ENCODE assay signal across 1 cellular context in genomic region chr17:2704031-2704889, GRCh38.
TF ChIP-seq lines count a peak whose summit lies in the region.

No MANE protein-coding gene starts in this region.

TF ChIP-seq in SK-N-SH treated with all-trans-retinoic acid at 6 μM for 48 hours, 23 proteins besides CTCF, POLR2A, EP300 and RAD21 (continued from another document):
- no peak for TF ChIP-seq PATZ1 (CRISPR knock-in tag; IDR thresholded peaks at IDR 0.05; ENCODE audit: borderline replicate concordance)
- TF ChIP-seq ZNF8 (CRISPR knock-in tag; IDR thresholded peaks at IDR 0.05) = no peak
- TF ChIP-seq, protein P1, sequence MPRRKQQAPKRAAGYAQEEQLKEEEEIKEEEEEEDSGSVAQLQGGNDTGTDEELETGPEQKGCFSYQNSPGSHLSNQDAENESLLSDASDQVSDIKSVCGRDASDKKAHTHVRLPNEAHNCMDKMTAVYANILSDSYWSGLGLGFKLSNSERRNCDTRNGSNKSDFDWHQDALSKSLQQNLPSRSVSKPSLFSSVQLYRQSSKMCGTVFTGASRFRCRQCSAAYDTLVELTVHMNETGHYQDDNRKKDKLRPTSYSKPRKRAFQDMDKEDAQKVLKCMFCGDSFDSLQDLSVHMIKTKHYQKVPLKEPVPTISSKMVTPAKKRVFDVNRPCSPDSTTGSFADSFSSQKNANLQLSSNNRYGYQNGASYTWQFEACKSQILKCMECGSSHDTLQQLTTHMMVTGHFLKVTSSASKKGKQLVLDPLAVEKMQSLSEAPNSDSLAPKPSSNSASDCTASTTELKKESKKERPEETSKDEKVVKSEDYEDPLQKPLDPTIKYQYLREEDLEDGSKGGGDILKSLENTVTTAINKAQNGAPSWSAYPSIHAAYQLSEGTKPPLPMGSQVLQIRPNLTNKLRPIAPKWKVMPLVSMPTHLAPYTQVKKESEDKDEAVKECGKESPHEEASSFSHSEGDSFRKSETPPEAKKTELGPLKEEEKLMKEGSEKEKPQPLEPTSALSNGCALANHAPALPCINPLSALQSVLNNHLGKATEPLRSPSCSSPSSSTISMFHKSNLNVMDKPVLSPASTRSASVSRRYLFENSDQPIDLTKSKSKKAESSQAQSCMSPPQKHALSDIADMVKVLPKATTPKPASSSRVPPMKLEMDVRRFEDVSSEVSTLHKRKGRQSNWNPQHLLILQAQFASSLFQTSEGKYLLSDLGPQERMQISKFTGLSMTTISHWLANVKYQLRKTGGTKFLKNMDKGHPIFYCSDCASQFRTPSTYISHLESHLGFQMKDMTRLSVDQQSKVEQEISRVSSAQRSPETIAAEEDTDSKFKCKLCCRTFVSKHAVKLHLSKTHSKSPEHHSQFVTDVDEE (CRISPR knock-in tag; IDR thresholded peaks at IDR 0.05) = no peak
- TF ChIP-seq TOX (CRISPR knock-in tag; IDR thresholded peaks at IDR 0.05; ENCODE audit: borderline replicate concordance) = no peak
- no peak for TF ChIP-seq ESRRG (CRISPR knock-in tag; IDR thresholded peaks at IDR 0.05)
- TF ChIP-seq PPARA (CRISPR knock-in tag; IDR thresholded peaks at IDR 0.05; ENCODE audit: borderline replicate concordance) = no peak
- TF ChIP-seq BACH2 (CRISPR knock-in tag; IDR thresholded peaks at IDR 0.05; ENCODE audit: borderline replicate concordance) = no peak
- TF ChIP-seq TCF4 (CRISPR knock-in tag; IDR thresholded peaks at IDR 0.05; ENCODE audit: borderline replicate concordance) = no peak
- TF ChIP-seq ZNF70 (CRISPR knock-in tag; IDR thresholded peaks at IDR 0.05) = no peak
- TF ChIP-seq GLIS3 (CRISPR knock-in tag; IDR thresholded peaks at IDR 0.05) = no peak
- TF ChIP-seq POU6F1 (CRISPR knock-in tag; IDR thresholded peaks at IDR 0.05; ENCODE audit: borderline replicate concordance, low read depth) = no peak
- TF ChIP-seq CREB5 (CRISPR knock-in tag; IDR thresholded peaks at IDR 0.05; ENCODE audit: low read depth) = no peak
- no peak for TF ChIP-seq ZFP30 (CRISPR knock-in tag; IDR thresholded peaks at IDR 0.05)
- no peak for TF ChIP-seq SNAI2 (CRISPR knock-in tag; IDR thresholded peaks at IDR 0.05)
- TF ChIP-seq ZC3H10 (CRISPR knock-in tag; IDR thresholded peaks at IDR 0.05) = no peak
